In genomic region chr19:43470288-43470687, GRCh38 we compare ENCODE assay signal across 10 cellular contexts. TPM values are rescaled to one million over a fixed set of nuclear protein-coding genes. Genes with fewer than 3 reads are reported as not detected.
DNase-seq lines count a peak whose midpoint lies in the region; ATAC-seq and TF ChIP-seq lines count a peak whose summit lies in the region.
"Had no signal": no experiment of that assay in that cellular context is flagged by ENCODE, and none has a peak within 500 bp of the region (broad histone marks: within the 10 kb centered on the region; RNA-seq: fewer than 3 reads in every experiment).

No MANE protein-coding gene starts in this region.

- peaks cover 51% of the 10 kb centered on the region for H3K4me1 Mint-ChIP-seq in activated T-cell treated with anti-CD3 and anti-CD28 coated beads, Interleukin-2, amount 50 U/mL, for 4 hours (ENCODE audit: low read depth)
- H3K4me1 Mint-ChIP-seq in stimulated activated naive CD8-positive, alpha-beta T cell treated with anti-CD3 and anti-CD28 coated beads, Interleukin-15, amount 100 ng/mL, for 72 hours = peaks cover 88% of the 10 kb centered on the region

- DNase-seq in activated effector memory CD4-positive, alpha-beta T cell treated with anti-CD3 and anti-CD28 coated beads, Interleukin-2, amount 50 U/mL, for 16 hours = peak; percentile 66
- DNase-seq in activated effector memory CD4-positive, alpha-beta T cell treated with Interleukin-2 at 50 U/mL for 16 hours = no peak
- peak; percentile 61 for DNase-seq in activated T-cell treated with anti-CD3 and anti-CD28 coated beads, Interleukin-2, amount 50 U/mL, for 4 hours
- DNase-seq in fibroblast of mammary gland (ENCODE audit: low read depth) (peak; percentile 69), HUDEP-2 (lab: John Stamatoyannopoulos, UW; ENCODE audit: unreplicated experiment in 76 of 76) (no peak), anterior cingulate cortex (lab: John Stamatoyannopoulos, UW) (no peak)
- DNase-seq in stimulated activated naive CD8-positive, alpha-beta T cell treated with anti-CD3 and anti-CD28 coated beads, Interleukin-15, amount 100 ng/mL, for 72 hours = peak in 1 of 2 donors; percentile 23
- DNase-seq: glutamatergic neuron, NCI-H510A had no signal

- H3K9me3 Mint-ChIP-seq in activated T-cell treated with anti-CD3 and anti-CD28 coated beads, Interleukin-2, amount 50 U/mL, for 4 hours = no peaks in the 10 kb centered on the region
- H3K9me3 Mint-ChIP-seq in stimulated activated naive CD8-positive, alpha-beta T cell treated with anti-CD3 and anti-CD28 coated beads, Interleukin-15, amount 100 ng/mL, for 72 hours = no peaks in the 10 kb centered on the region

- H3K36me3 Mint-ChIP-seq in activated T-cell treated with anti-CD3 and anti-CD28 coated beads, Interleukin-2, amount 50 U/mL, for 4 hours (ENCODE audit: insufficient read depth) = peaks cover under 1% of the 10 kb centered on the region

- peak overlapping the region; percentile 78 to 87 for H3K27ac Mint-ChIP-seq in stimulated activated naive CD8-positive, alpha-beta T cell treated with anti-CD3 and anti-CD28 coated beads, Interleukin-15, amount 100 ng/mL, for 72 hours

- TF ChIP-seq CTCF in fibroblast of mammary gland (conservative IDR thresholded peaks at IDR 0.05; ENCODE audit: control insufficient read depth, insufficient read depth, low read depth, low read length) = no peak

- peak; percentile 83 to 86 for ATAC-seq in activated T-cell treated with anti-CD3 and anti-CD28 coated beads, Interleukin-2, amount 50 U/mL, for 4 hours
- ATAC-seq in stimulated activated naive CD8-positive, alpha-beta T cell treated with anti-CD3 and anti-CD28 coated beads, Interleukin-15, amount 100 ng/mL, for 72 hours = peak; percentile 41
- no peak for ATAC-seq in HG02642 (IDR thresholded peaks at IDR 0.05; ENCODE audit: poor library complexity, unreplicated experiment)

- no peaks in the 10 kb centered on the region for H3K27me3 Mint-ChIP-seq in activated T-cell treated with anti-CD3 and anti-CD28 coated beads, Interleukin-2, amount 50 U/mL, for 4 hours (ENCODE audit: low read depth)
- no peaks in the 10 kb centered on the region for H3K27me3 Mint-ChIP-seq in stimulated activated naive CD8-positive, alpha-beta T cell treated with anti-CD3 and anti-CD28 coated beads, Interleukin-15, amount 100 ng/mL, for 72 hours

- no peak overlapping the region for H3K4me3 ChIP-seq in fibroblast of mammary gland (ENCODE audit: control insufficient read depth, low read depth, low read length)

- peak overlapping the region; percentile 10 for H3K4me3 Mint-ChIP-seq in activated T-cell treated with anti-CD3 and anti-CD28 coated beads, Interleukin-2, amount 50 U/mL, for 4 hours
- peak overlapping the region; percentile 66 to 77 for H3K4me3 Mint-ChIP-seq in stimulated activated naive CD8-positive, alpha-beta T cell treated with anti-CD3 and anti-CD28 coated beads, Interleukin-15, amount 100 ng/mL, for 72 hours

RNA-seq across cellular contexts. Expression of gene LYPD3, which starts 4.9 kb away (rescaled TPM):
- 1 to 10 TPM; 1.5 to 3.1 (median 2.2) TPM for total RNA-seq in activated T-cell treated with anti-CD3 and anti-CD28 coated beads, Interleukin-2, amount 50 U/mL, for 4 hours

RNA-seq across cellular contexts. Expression of gene PHLDB3, which starts 34.3 kb away (rescaled TPM):
- 10 to 100 TPM; 17.0 to 33.7 (median 26.2) TPM for total RNA-seq in activated T-cell treated with anti-CD3 and anti-CD28 coated beads, Interleukin-2, amount 50 U/mL, for 4 hours

RNA-seq across cellular contexts. Expression of gene TEX101, which starts 55.6 kb away (rescaled TPM):
- not detected for total RNA-seq in activated T-cell treated with anti-CD3 and anti-CD28 coated beads, Interleukin-2, amount 50 U/mL, for 4 hours

RNA-seq across cellular contexts. Expression of gene ETHE1, which starts 56.7 kb away (rescaled TPM):
- 10 to 100 TPM; 29.3 to 36.8 (median 33.7) TPM for total RNA-seq in activated T-cell treated with anti-CD3 and anti-CD28 coated beads, Interleukin-2, amount 50 U/mL, for 4 hours

Comparison
In these comparisons a context has a peak if more than half of its experiments do, and no peak if none do; other contexts are left out.
1. DNase-seq: peak in activated effector memory CD4-positive, alpha-beta T cell treated with anti-CD3 and anti-CD28 coated beads, Interleukin-2, amount 50 U/mL, for 16 hours (single experiment), activated T-cell treated with anti-CD3 and anti-CD28 coated beads, Interleukin-2, amount 50 U/mL, for 4 hours (single experiment) and fibroblast of mammary gland (single experiment); none in activated effector memory CD4-positive, alpha-beta T cell treated with Interleukin-2 at 50 U/mL for 16 hours (single experiment), HUDEP-2 (0 of 76) and anterior cingulate cortex (0 of 58).